Comparison of ENCODE assay signal across 1 cellular context in genomic region chr9:137445275-137445807, GRCh38.
TF ChIP-seq lines count a peak whose summit lies in the region.

No MANE protein-coding gene starts in this region.

TF ChIP-seq in GM12878, 131 proteins besides CTCF, POLR2A, EP300 and RAD21 (continued from another document):
- TF ChIP-seq CUX1 (IDR thresholded peaks at IDR 0.05; ENCODE audit: insufficient replicate concordance, low read depth, low read length), result no peak
- peak; percentile 71; the same call in 1 of the 2 replicates for TF ChIP-seq NBN (IDR thresholded peaks at IDR 0.05)
- TF ChIP-seq SMARCA5 (IDR thresholded peaks at IDR 0.05), result no peak
- TF ChIP-seq IKZF2 (IDR thresholded peaks at IDR 0.05), result no peak
- TF ChIP-seq DPF2 (IDR thresholded peaks at IDR 0.05), result peak; percentile 55
- peak; percentile 41; the same call in 1 of the 2 replicates for TF ChIP-seq ATF7 (IDR thresholded peaks at IDR 0.05; ENCODE audit: low read depth)
- peak; percentile 20 for TF ChIP-seq MEF2B (IDR thresholded peaks at IDR 0.05; ENCODE audit: partially characterized antibody, poor library complexity, severe bottlenecking)
- TF ChIP-seq NFXL1 (IDR thresholded peaks at IDR 0.05; ENCODE audit: borderline replicate concordance), result no peak
- peak; percentile 41 for TF ChIP-seq BCL3 (IDR thresholded peaks at IDR 0.05; ENCODE audit: borderline replicate concordance, insufficient read depth, low read depth, low read length, poor library complexity, severe bottlenecking)
- TF ChIP-seq EZH2 (IDR thresholded peaks at IDR 0.05; ENCODE audit: borderline replicate concordance, control insufficient read depth, low read depth, low read length), result no peak
- 0 out of 2 replicates have a peak, but pooled peaks have one; percentile 27 for TF ChIP-seq CREB1 (IDR thresholded peaks at IDR 0.05; ENCODE audit: low read depth)
- 0 out of 2 replicates have a peak, but pooled peaks have one; percentile 21 for TF ChIP-seq MTA2 (IDR thresholded peaks at IDR 0.05; ENCODE audit: low read depth)
- TF ChIP-seq BRCA1 (IDR thresholded peaks at IDR 0.05; ENCODE audit: low read depth, low read length), result no peak
- TF ChIP-seq RBBP5 (conservative IDR thresholded peaks at IDR 0.05), result no peak
- peak; percentile 46; the same call in 1 of the 2 replicates for TF ChIP-seq IRF4 (IDR thresholded peaks at IDR 0.05; ENCODE audit: low read depth, low read length)
- peak; percentile 70 for TF ChIP-seq SMC3 (IDR thresholded peaks at IDR 0.05; ENCODE audit: borderline replicate concordance, low read length)
- peak; percentile 45; the same call in 1 of the 2 replicates for TF ChIP-seq RB1 (IDR thresholded peaks at IDR 0.05; ENCODE audit: borderline replicate concordance)
- TF ChIP-seq FOXM1 (IDR thresholded peaks at IDR 0.05; ENCODE audit: low read depth, low read length), result peak; percentile 39; the same call in 1 of the 2 replicates
- 0 out of 2 replicates have a peak, but pooled peaks have one; percentile 63 for TF ChIP-seq MLLT1 (IDR thresholded peaks at IDR 0.05)
- TF ChIP-seq JUNB (IDR thresholded peaks at IDR 0.05), result peak; percentile 72
- TF ChIP-seq IRF3 (IDR thresholded peaks at IDR 0.05), result no peak
- 0 out of 2 replicates have a peak, but pooled peaks have one; percentile 35 for TF ChIP-seq GATAD2B (conservative IDR thresholded peaks at IDR 0.05; ENCODE audit: low read depth)
- 0 out of 3 replicates have a peak, but pooled peaks have one; percentile 20 for TF ChIP-seq POU2F2 (IDR thresholded peaks at IDR 0.05; ENCODE audit: borderline replicate concordance, low read depth, low read length)
- TF ChIP-seq BHLHE40 (IDR thresholded peaks at IDR 0.05; ENCODE audit: borderline replicate concordance in 1 of 2, low read depth in 2 of 2, low read length in 1 of 2), result peak; percentile 61 to 84; a peak in 3 of 4 replicates
- peak; percentile 55; the same call in 1 of the 2 replicates for TF ChIP-seq CREM (IDR thresholded peaks at IDR 0.05; ENCODE audit: low read depth)
- no peak for TF ChIP-seq TARDBP (IDR thresholded peaks at IDR 0.05; ENCODE audit: borderline replicate concordance)
- TF ChIP-seq SUZ12 (IDR thresholded peaks at IDR 0.05; ENCODE audit: unreplicated experiment), result no peak
- no peak for TF ChIP-seq MTA3 (IDR thresholded peaks at IDR 0.05; ENCODE audit: borderline replicate concordance, low read length)
- TF ChIP-seq SKIL (IDR thresholded peaks at IDR 0.05; ENCODE audit: low read depth, poor library complexity, severe bottlenecking), result peak; percentile 58
- no peak for TF ChIP-seq MYB (IDR thresholded peaks at IDR 0.05; ENCODE audit: borderline replicate concordance, low read depth, low read length)
- TF ChIP-seq IKZF1 (conservative IDR thresholded peaks at IDR 0.05), result no peak
- TF ChIP-seq RELB (IDR thresholded peaks at IDR 0.05; ENCODE audit: low read depth), result no peak; the same call in 1 of the 2 replicates
